14 cellular contexts compared by ENCODE assay signal in the genomic region with DNA sequence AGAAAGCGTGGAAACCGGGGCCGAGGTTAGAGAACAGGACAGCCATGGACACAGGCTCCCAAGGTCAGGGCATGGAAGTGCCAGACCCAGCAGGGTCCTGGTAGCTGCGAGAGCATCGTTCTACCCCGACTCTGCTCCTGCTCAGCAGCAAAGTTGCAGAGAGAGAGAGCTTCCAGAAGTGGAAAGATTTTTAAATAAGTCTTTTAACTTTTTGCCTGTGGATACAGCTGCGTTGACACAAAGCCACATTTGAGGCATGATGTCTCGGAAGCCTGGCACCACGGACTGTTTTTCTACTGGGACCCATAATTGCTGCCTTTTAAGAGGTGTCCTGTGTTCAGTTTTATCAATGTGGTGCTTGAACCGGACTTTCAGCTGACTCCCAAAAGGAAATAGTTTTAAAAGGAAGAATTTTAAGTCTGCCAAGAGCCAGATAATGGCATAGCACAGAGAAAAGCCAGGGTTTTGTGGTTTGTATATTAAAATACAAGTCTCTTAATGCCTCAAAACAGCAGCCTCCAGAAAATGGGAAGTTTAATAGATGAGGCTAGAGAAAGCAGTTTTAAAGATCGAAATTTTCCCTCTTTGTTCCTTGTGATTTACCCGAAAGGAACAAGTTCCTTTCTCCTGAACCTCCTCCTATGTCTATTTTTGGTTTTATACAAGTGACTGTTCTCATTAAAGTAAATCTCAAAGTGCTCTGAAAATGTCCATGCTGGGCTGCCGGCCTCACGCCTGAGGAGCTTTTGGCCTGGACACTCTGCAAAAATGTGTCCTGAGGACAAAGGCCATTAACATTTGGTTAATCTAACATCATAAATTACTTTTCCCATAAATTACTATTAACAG.
DNase-seq lines count a peak whose midpoint lies in the region; ATAC-seq and TF ChIP-seq lines count a peak whose summit lies in the region.
"Had no signal": no experiment of that assay in that cellular context is flagged by ENCODE, and none has a peak within 500 bp of the region (broad histone marks: within the 10 kb centered on the region; RNA-seq: fewer than 3 reads in every experiment).

No MANE protein-coding gene starts in this region.

- H3K27me3 ChIP-seq in muscle layer of duodenum (ENCODE audit: low read depth, low read length) (no peaks in the 10 kb centered on the region), suprapubic skin (no peaks in the 10 kb centered on the region)

- WGBS in suprapubic skin, result 45% methylated on average over 14 of the region's 14 CpGs

- DNase-seq in SK-MEL-5 (ENCODE audit: low read depth, low spot score) (peak; percentile 55), fibroblast of the aortic adventitia (ENCODE audit: low read depth) (peak; percentile 72), suprapubic skin (ENCODE audit: low spot score in 2 of 2) (no peak), UCSD-AML1 (lab: John Stamatoyannopoulos, UW; ENCODE audit: unreplicated experiment) (no peak), NCI-H2196 (lab: John Stamatoyannopoulos, UW; ENCODE audit: unreplicated experiment) (no peak)
- DNase-seq in stimulated activated effector memory CD8-positive, alpha-beta T cell treated with anti-CD3 and anti-CD28 coated beads, Interleukin-12 subunit alpha, Interleukin-12 subunit beta, amount 100 ng/mL, for 72 hours (ENCODE audit: low spot score in 2 of 2), result no peak
- DNase-seq: activated B cell treated with CpG ODN at 0.5 μM for 24 hours; activated naive CD4-positive, alpha-beta T cell; DMS153; erythroblast; naive thymus-derived CD4-positive, alpha-beta T cell; NCI-H1092 treated with DMSO at 0.1 percent for 48 hours had no signal

- no peaks in the 10 kb centered on the region for H3K4me1 Mint-ChIP-seq in stimulated activated effector memory CD8-positive, alpha-beta T cell treated with anti-CD3 and anti-CD28 coated beads, Interleukin-12 subunit alpha, Interleukin-12 subunit beta, amount 100 ng/mL, for 72 hours
- H3K4me1 Mint-ChIP-seq: activated B cell treated with CpG ODN at 0.5 μM for 24 hours; naive thymus-derived CD4-positive, alpha-beta T cell had no signal

- no peak for ATAC-seq in stimulated activated effector memory CD8-positive, alpha-beta T cell treated with anti-CD3 and anti-CD28 coated beads, Interleukin-12 subunit alpha, Interleukin-12 subunit beta, amount 100 ng/mL, for 72 hours
- ATAC-seq in activated CD4-positive, CD25-positive, alpha-beta regulatory T cell treated with anti-CD3 and anti-CD28 coated beads, Interleukin-2, amount 50 U/mL, for 24 hours, result no peak
- ATAC-seq: naive thymus-derived CD4-positive, alpha-beta T cell had no signal

- H3K4me3 ChIP-seq in fibroblast of the aortic adventitia (ENCODE audit: low read depth, low read length), result no peak overlapping the region
- no peak overlapping the region for H3K4me3 ChIP-seq in muscle layer of duodenum (ENCODE audit: low read depth in 1 of 2, low read length in 2 of 2)
- H3K4me3 ChIP-seq in suprapubic skin, result no peak overlapping the region

- peaks cover 0 to 19% of the 10 kb centered on the region in 2 donors for H3K4me1 ChIP-seq in muscle layer of duodenum (ENCODE audit: control insufficient read depth in 1 of 2, insufficient read depth in 2 of 2, low read length in 2 of 2)
- H3K4me1 ChIP-seq in suprapubic skin, result peaks cover 16% of the 10 kb centered on the region

- TF ChIP-seq CTCF in fibroblast of the aortic adventitia (IDR thresholded peaks at IDR 0.05; ENCODE audit: insufficient read depth, low read length) (no peak), suprapubic skin (IDR thresholded peaks at IDR 0.05) (no peak)

- H3K9me3 Mint-ChIP-seq in stimulated activated effector memory CD8-positive, alpha-beta T cell treated with anti-CD3 and anti-CD28 coated beads, Interleukin-12 subunit alpha, Interleukin-12 subunit beta, amount 100 ng/mL, for 72 hours, result peaks cover 2% of the 10 kb centered on the region

- no peak for TF ChIP-seq EP300 in suprapubic skin (IDR thresholded peaks at IDR 0.05)

- peak overlapping the region; percentile 76 for H3K27ac ChIP-seq in muscle layer of duodenum (ENCODE audit: low read length)
- peak overlapping the region; percentile 62 for H3K27ac ChIP-seq in suprapubic skin

- H3K36me3 ChIP-seq in muscle layer of duodenum (ENCODE audit: control insufficient read depth in 1 of 2, insufficient read depth in 2 of 2, low read length in 2 of 2), result no peaks in the 10 kb centered on the region
- no peaks in the 10 kb centered on the region for H3K36me3 ChIP-seq in suprapubic skin

- H3K27ac Mint-ChIP-seq in stimulated activated effector memory CD8-positive, alpha-beta T cell treated with anti-CD3 and anti-CD28 coated beads, Interleukin-12 subunit alpha, Interleukin-12 subunit beta, amount 100 ng/mL, for 72 hours, result no peak overlapping the region
- H3K27ac Mint-ChIP-seq: activated B cell treated with CpG ODN at 0.5 μM for 24 hours; naive thymus-derived CD4-positive, alpha-beta T cell had no signal

- H3K36me3 Mint-ChIP-seq in stimulated activated effector memory CD8-positive, alpha-beta T cell treated with anti-CD3 and anti-CD28 coated beads, Interleukin-12 subunit alpha, Interleukin-12 subunit beta, amount 100 ng/mL, for 72 hours, result no peaks in the 10 kb centered on the region
- H3K36me3 Mint-ChIP-seq: naive thymus-derived CD4-positive, alpha-beta T cell had no signal

- TF ChIP-seq POLR2A in suprapubic skin (IDR thresholded peaks at IDR 0.05), result no peak

- in situ Hi-C loops in SK-MEL-5 (cut with HindIII; ENCODE audit: low pct_unique_long_range_greater_than_20kb, low sequenced_read_pairs), result no loop called here

- no peak overlapping the region for H3K4me3 Mint-ChIP-seq in stimulated activated effector memory CD8-positive, alpha-beta T cell treated with anti-CD3 and anti-CD28 coated beads, Interleukin-12 subunit alpha, Interleukin-12 subunit beta, amount 100 ng/mL, for 72 hours
- H3K4me3 Mint-ChIP-seq: activated B cell treated with CpG ODN at 0.5 μM for 24 hours; naive thymus-derived CD4-positive, alpha-beta T cell had no signal

- no peaks in the 10 kb centered on the region for H3K9me3 ChIP-seq in muscle layer of duodenum (ENCODE audit: control insufficient read depth in 1 of 2, low read length in 2 of 2)
- H3K9me3 ChIP-seq in suprapubic skin, result no peaks in the 10 kb centered on the region

Comparison
In these comparisons a context has a peak if more than half of its experiments do, and no peak if none do; other contexts are left out.
1. DNase-seq: peak in SK-MEL-5 (single experiment) and fibroblast of the aortic adventitia (single experiment); none in suprapubic skin (0 of 2), stimulated activated effector memory CD8-positive, alpha-beta T cell treated with anti-CD3 and anti-CD28 coated beads, Interleukin-12 subunit alpha, Interleukin-12 subunit beta, amount 100 ng/mL, for 72 hours (0 of 2), UCSD-AML1 (single experiment) and NCI-H2196 (single experiment).